Comparison of ENCODE assay signal across 16 cellular contexts in the genomic region with DNA sequence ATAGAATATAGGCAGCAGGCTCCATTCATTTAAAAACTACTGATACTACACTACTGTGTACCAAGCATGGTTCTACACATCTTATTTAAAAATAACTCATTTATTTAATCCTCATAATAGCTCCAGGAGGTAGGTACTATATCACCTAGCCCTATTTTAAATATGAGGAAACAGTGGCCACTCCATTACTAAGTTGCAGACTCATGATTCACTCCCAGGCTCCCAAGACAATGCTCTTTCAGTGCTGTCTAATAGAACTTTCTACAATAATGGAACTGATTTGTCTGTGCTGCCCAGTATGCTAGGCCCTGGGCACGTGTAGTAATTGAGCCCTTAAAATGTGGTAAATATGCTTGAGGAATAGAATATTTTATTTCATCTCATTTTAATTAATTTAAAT.
DNase-seq lines count a peak whose midpoint lies in the region; ATAC-seq and TF ChIP-seq lines count a peak whose summit lies in the region.
"Had no signal": no experiment of that assay in that cellular context is flagged by ENCODE, and none has a peak within 500 bp of the region (broad histone marks: within the 10 kb centered on the region; RNA-seq: fewer than 3 reads in every experiment).

No MANE protein-coding gene starts in this region.

- H3K4me3 ChIP-seq in RWPE2 (ENCODE audit: severe bottlenecking) = no peak overlapping the region
- H3K4me3 ChIP-seq in skeletal muscle satellite cell (ENCODE audit: low read length) = no peak overlapping the region
- no peak overlapping the region for H3K4me3 ChIP-seq in GM23338
- H3K4me3 ChIP-seq: BLaER1 had no signal

- peak overlapping the region; percentile 6 for H3K9ac ChIP-seq in skeletal muscle satellite cell (ENCODE audit: low read depth, low read length)
- H3K9ac ChIP-seq: BLaER1 had no signal

- peaks cover 2% of the 10 kb centered on the region for H3K27me3 Mint-ChIP-seq in GM23338 (ENCODE audit: insufficient read depth, low read depth, poor library complexity)
- H3K27me3 Mint-ChIP-seq: CD8-positive, alpha-beta memory T cell had no signal

- no peaks in the 10 kb centered on the region; the same call in 2 of the 3 replicates for H3K9me3 Mint-ChIP-seq in GM23338
- H3K9me3 Mint-ChIP-seq: CD8-positive, alpha-beta memory T cell had no signal

- H3K27ac ChIP-seq in RWPE2 (ENCODE audit: poor library complexity, severe bottlenecking) (peak overlapping the region; percentile 99), epithelial cell of prostate (peak overlapping the region; percentile 99), GM23338 (ENCODE audit: low read depth) (no peak overlapping the region)
- H3K27ac ChIP-seq: BLaER1 had no signal

- H3F3A ChIP-seq in GM23338 (replicated peaks; ENCODE audit: low read depth) = no peaks in the 10 kb centered on the region

- DNase-seq in HCEC 1CT = peak; percentile 17
- no peak for DNase-seq in RWPE2 (ENCODE audit: low spot score)
- no peak for DNase-seq in epithelial cell of prostate (ENCODE audit: low read depth, low spot score)
- no peak for DNase-seq in activated T-cell treated with anti-CD3 and anti-CD28 coated beads, Interleukin-2, amount 50 U/mL, for 48 hours
- DNase-seq in GM23338 (ENCODE audit: low spot score) = no peak
- DNase-seq in GM10266 (ENCODE audit: extremely low spot score) = no peak
- DNase-seq: CD8-positive, alpha-beta memory T cell; MV-4-11; NCI-H1436; NCI-H2029 treated with DMSO at 0.1 percent for 48 hours; NCI-H2227 treated with DMSO at 0.1 percent for 48 hours; NCI-H524 treated with DMSO at 0.1 percent for 48 hours; RPMI8226 had no signal

- no peaks in the 10 kb centered on the region for H3K27me3 ChIP-seq in RWPE2 (ENCODE audit: insufficient read depth, poor library complexity, severe bottlenecking)
- no peaks in the 10 kb centered on the region for H3K27me3 ChIP-seq in skeletal muscle satellite cell (ENCODE audit: control insufficient read depth, insufficient read depth, low read length)
- H3K27me3 ChIP-seq in GM23338 (ENCODE audit: insufficient read depth) = no peaks in the 10 kb centered on the region
- H3K27me3 ChIP-seq: BLaER1 had no signal

- TF ChIP-seq CTCF in RWPE2 (IDR thresholded peaks at IDR 0.05; ENCODE audit: poor library complexity, severe bottlenecking) = no peak
- TF ChIP-seq CTCF in GM23338 (conservative IDR thresholded peaks at IDR 0.05; ENCODE audit: low read depth in 2 of 2) = no peak
- TF ChIP-seq CTCF in GM10266 (IDR thresholded peaks at IDR 0.05; ENCODE audit: control insufficient read depth, insufficient read depth, low read depth, missing control alignments) = no peak

- no peaks in the 10 kb centered on the region for H3K79me2 ChIP-seq in GM23338 (replicated peaks; ENCODE audit: insufficient read depth)

- H3K9me2 ChIP-seq in GM23338 (ENCODE audit: insufficient read depth) = peaks cover 16% of the 10 kb centered on the region

- no peaks in the 10 kb centered on the region for H4K20me1 ChIP-seq in GM23338 (replicated peaks; ENCODE audit: insufficient read depth)
- H4K20me1 ChIP-seq: BLaER1 had no signal

- H3K4me3 Mint-ChIP-seq in GM23338 = no peak overlapping the region
- H3K4me3 Mint-ChIP-seq: CD8-positive, alpha-beta memory T cell had no signal

- peaks cover 61% of the 10 kb centered on the region for H3K4me1 ChIP-seq in RWPE2 (ENCODE audit: insufficient read depth, poor library complexity, severe bottlenecking)
- peaks cover 65% of the 10 kb centered on the region for H3K4me1 ChIP-seq in skeletal muscle satellite cell (ENCODE audit: control insufficient read depth, insufficient read depth, low read length)
- H3K4me1 ChIP-seq in GM23338 (ENCODE audit: insufficient read depth) = no peaks in the 10 kb centered on the region; the same call in 1 of the 2 replicates
- H3K4me1 ChIP-seq: BLaER1 had no signal

- ATAC-seq in RWPE2 (ENCODE audit: low read depth) (no peak), GM21723 (IDR thresholded peaks at IDR 0.05; ENCODE audit: unreplicated experiment) (no peak), GM23338 (no peak)

- H3K4me2 ChIP-seq in skeletal muscle satellite cell (ENCODE audit: low read length) (no peak overlapping the region), GM23338 (no peak overlapping the region)
- H3K4me2 ChIP-seq: BLaER1 had no signal

- H3K36me3 Mint-ChIP-seq in GM23338 (ENCODE audit: low read depth) = no peaks in the 10 kb centered on the region

- no peak overlapping the region for H3K27ac Mint-ChIP-seq in GM23338
- H3K27ac Mint-ChIP-seq: CD8-positive, alpha-beta memory T cell had no signal

- H3K9me3 ChIP-seq in RWPE2 (ENCODE audit: severe bottlenecking) (no peaks in the 10 kb centered on the region), skeletal muscle satellite cell (replicated peaks; ENCODE audit: low read length) (no peaks in the 10 kb centered on the region)
- H3K9me3 ChIP-seq: BLaER1 had no signal

- H3K36me3 ChIP-seq in RWPE2 (ENCODE audit: low read depth) (no peaks in the 10 kb centered on the region), skeletal muscle satellite cell (ENCODE audit: insufficient read depth, low read length) (no peaks in the 10 kb centered on the region), GM23338 (ENCODE audit: insufficient read depth) (no peaks in the 10 kb centered on the region)
- H3K36me3 ChIP-seq: BLaER1 had no signal

- peaks cover 11% of the 10 kb centered on the region; the same call in 2 of the 3 replicates for H3K4me1 Mint-ChIP-seq in GM23338

- H2AFZ ChIP-seq in GM23338 = no peak overlapping the region

TF ChIP-seq in GM23338, 12 proteins besides CTCF, POLR2A, EP300 and RAD21 (continues in another document):
- TF ChIP-seq CREB1 (CRISPR knock-in tag; IDR thresholded peaks at IDR 0.05; ENCODE audit: low read depth) (no peak), NANOG (IDR thresholded peaks at IDR 0.05; ENCODE audit: borderline replicate concordance) (no peak), EZH2phosphoT487 (IDR thresholded peaks at IDR 0.05; ENCODE audit: unreplicated experiment) (no peak)
- TF ChIP-seq, protein P1, sequence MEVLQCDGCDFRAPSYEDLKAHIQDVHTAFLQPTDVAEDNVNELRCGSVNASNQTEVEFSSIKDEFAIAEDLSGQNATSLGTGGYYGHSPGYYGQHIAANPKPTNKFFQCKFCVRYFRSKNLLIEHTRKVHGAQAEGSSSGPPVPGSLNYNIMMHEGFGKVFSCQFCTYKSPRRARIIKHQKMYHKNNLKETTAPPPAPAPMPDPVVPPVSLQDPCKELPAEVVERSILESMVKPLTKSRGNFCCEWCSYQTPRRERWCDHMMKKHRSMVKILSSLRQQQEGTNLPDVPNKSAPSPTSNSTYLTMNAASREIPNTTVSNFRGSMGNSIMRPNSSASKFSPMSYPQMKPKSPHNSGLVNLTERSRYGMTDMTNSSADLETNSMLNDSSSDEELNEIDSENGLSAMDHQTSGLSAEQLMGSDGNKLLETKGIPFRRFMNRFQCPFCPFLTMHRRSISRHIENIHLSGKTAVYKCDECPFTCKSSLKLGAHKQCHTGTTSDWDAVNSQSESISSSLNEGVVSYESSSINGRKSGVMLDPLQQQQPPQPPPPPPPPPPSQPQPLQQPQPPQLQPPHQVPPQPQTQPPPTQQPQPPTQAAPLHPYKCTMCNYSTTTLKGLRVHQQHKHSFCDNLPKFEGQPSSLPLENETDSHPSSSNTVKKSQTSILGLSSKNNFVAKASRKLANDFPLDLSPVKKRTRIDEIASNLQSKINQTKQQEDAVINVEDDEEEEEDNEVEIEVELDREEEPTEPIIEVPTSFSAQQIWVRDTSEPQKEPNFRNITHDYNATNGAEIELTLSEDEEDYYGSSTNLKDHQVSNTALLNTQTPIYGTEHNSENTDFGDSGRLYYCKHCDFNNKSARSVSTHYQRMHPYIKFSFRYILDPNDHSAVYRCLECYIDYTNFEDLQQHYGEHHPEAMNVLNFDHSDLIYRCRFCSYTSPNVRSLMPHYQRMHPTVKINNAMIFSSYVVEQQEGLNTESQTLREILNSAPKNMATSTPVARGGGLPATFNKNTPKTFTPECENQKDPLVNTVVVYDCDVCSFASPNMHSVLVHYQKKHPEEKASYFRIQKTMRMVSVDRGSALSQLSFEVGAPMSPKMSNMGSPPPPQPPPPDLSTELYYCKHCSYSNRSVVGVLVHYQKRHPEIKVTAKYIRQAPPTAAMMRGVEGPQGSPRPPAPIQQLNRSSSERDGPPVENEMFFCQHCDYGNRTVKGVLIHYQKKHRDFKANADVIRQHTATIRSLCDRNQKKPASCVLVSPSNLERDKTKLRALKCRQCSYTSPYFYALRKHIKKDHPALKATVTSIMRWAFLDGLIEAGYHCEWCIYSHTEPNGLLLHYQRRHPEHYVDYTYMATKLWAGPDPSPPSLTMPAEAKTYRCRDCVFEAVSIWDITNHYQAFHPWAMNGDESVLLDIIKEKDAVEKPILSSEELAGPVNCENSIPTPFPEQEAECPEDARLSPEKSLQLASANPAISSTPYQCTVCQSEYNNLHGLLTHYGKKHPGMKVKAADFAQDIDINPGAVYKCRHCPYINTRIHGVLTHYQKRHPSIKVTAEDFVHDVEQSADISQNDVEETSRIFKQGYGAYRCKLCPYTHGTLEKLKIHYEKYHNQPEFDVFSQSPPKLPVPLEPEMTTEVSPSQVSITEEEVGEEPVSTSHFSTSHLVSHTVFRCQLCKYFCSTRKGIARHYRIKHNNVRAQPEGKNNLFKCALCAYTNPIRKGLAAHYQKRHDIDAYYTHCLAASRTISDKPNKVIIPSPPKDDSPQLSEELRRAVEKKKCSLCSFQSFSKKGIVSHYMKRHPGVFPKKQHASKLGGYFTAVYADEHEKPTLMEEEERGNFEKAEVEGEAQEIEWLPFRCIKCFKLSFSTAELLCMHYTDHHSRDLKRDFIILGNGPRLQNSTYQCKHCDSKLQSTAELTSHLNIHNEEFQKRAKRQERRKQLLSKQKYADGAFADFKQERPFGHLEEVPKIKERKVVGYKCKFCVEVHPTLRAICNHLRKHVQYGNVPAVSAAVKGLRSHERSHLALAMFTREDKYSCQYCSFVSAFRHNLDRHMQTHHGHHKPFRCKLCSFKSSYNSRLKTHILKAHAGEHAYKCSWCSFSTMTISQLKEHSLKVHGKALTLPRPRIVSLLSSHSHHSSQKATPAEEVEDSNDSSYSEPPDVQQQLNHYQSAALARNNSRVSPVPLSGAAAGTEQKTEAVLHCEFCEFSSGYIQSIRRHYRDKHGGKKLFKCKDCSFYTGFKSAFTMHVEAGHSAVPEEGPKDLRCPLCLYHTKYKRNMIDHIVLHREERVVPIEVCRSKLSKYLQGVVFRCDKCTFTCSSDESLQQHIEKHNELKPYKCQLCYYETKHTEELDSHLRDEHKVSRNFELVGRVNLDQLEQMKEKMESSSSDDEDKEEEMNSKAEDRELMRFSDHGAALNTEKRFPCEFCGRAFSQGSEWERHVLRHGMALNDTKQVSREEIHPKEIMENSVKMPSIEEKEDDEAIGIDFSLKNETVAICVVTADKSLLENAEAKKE (CRISPR knock-in tag; IDR thresholded peaks at IDR 0.05) = no peak
